Comparison of ENCODE assay signal across 10 cellular contexts in the genomic region with DNA sequence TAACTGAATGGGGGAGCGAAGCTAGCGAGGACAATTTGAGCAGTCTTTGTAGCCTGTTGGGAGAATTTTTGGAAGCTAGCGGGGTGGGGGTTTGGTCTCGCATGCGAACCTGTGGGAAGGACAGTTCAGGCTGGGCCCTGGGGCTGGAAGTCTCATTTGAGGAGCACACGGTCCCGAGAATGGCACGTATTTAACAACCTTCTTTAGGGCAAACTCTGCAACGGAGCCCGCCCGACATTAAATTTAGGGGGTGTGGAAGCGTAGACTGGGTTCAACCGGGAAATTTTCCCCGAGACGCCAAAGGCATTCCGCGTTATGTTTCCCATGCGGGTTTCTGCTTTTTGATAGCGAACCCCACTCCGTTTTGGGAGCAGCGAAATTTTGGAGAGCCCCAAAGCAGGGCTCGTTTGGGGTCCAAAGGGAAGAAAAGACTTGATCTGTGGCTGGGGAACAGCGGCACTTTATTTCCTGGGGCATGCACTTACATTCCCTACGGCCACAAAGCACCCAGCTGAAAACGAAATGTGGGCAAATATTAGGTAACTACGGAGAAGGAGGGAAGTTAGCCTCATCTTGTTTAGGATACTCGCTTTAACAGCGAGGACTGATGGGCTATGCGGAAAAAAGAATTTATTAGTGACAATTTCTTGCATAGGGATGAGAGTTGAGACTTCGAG. TPM values are rescaled to one million over a fixed set of nuclear protein-coding genes. Genes with fewer than 3 reads are reported as not detected.
A peak's percentile ranks its signal among the peaks of the same experiment; 100 is the strongest.
DNase-seq lines count a peak whose midpoint lies in the region; ATAC-seq, FAIRE-seq and TF ChIP-seq lines count a peak whose summit lies in the region.
"Had no signal": no experiment of that assay in that cellular context is flagged by ENCODE, and none has a peak within 500 bp of the region (broad histone marks: within the 10 kb centered on the region; RNA-seq: fewer than 3 reads in every experiment).

No MANE protein-coding gene starts in this region.

- dilution Hi-C loops in keratinocyte (cut with MboI; ENCODE audit: extremely low pct_ligation_motif_present, low sequenced_read_pairs), result no loop called here

- H3K27ac ChIP-seq in breast epithelium, result peak overlapping the region; percentile 92 to 95
- H3K27ac ChIP-seq in keratinocyte (ENCODE audit: control insufficient read depth, insufficient read depth, low read length), result no peak overlapping the region
- peak overlapping the region in 17 of 21 experiments; percentile 42 to 92 (median 84) for H3K27ac ChIP-seq in skin epidermis

- TF ChIP-seq CTCF in breast epithelium (IDR thresholded peaks at IDR 0.05) (no peak), keratinocyte (optimal IDR thresholded peaks at IDR 0.05 in 1 of 3, IDR thresholded peaks at IDR 0.05 in 1 of 3, conservative IDR thresholded peaks at IDR 0.05 in 1 of 3; ENCODE audit: extremely low read depth in 1 of 3, insufficient read depth in 2 of 3, low read length in 3 of 3) (no peak), GM13977 (IDR thresholded peaks at IDR 0.05; ENCODE audit: extremely low read depth, insufficient read depth, missing control alignments) (no peak)

- H3K9me3 ChIP-seq in breast epithelium (no peaks in the 10 kb centered on the region), keratinocyte (ENCODE audit: control insufficient read depth, low read depth, low read length) (no peaks in the 10 kb centered on the region)

- TF ChIP-seq POLR2A in breast epithelium (IDR thresholded peaks at IDR 0.05), result no peak

- H3K4me3 ChIP-seq in breast epithelium, result peak overlapping the region; percentile 55 to 70 (median 55)
- peak overlapping the region; percentile 2 to 78 (median 56) for H3K4me3 ChIP-seq in keratinocyte (ENCODE audit: control insufficient read depth in 2 of 3, extremely low read depth in 1 of 3, insufficient read depth in 2 of 3, low read depth in 1 of 3, low read length in 3 of 3)
- peak overlapping the region; percentile 19 to 48 (median 36) for H3K4me3 ChIP-seq in skin epidermis

- peaks cover 71% of the 10 kb centered on the region for H3K27me3 Mint-ChIP-seq in IgD-negative memory B cell

- H3K36me3 ChIP-seq in breast epithelium (no peaks in the 10 kb centered on the region), keratinocyte (ENCODE audit: control insufficient read depth in 2 of 2, extremely low read depth in 1 of 2, insufficient read depth in 2 of 2, low read length in 2 of 2) (no peaks in the 10 kb centered on the region)

- H3K4me1 Mint-ChIP-seq in IgD-negative memory B cell, result peaks cover 3 to 16% (median 5%) of the 10 kb centered on the region in 3 donors

- H3K9me1 ChIP-seq in keratinocyte (ENCODE audit: control insufficient read depth, extremely low read depth, insufficient read depth, low read length), result no peaks in the 10 kb centered on the region

- H3K27me3 ChIP-seq in breast epithelium (peaks cover 0 to 34% of the 10 kb centered on the region in 2 donors), keratinocyte (ENCODE audit: control insufficient read depth, extremely low read depth, insufficient read depth, low read length) (peaks cover 59% of the 10 kb centered on the region)

- no peaks in the 10 kb centered on the region for H3K36me3 Mint-ChIP-seq in IgD-negative memory B cell

- no peak for FAIRE-seq in keratinocyte (lab: Jason Lieb, UNC)

- H3K4me3 Mint-ChIP-seq in IgD-negative memory B cell, result peak overlapping the region in 3 of 4 donors; percentile 30 to 78 (median 39)
- H3K4me3 Mint-ChIP-seq: central memory CD8-positive, alpha-beta T cell had no signal

- H3K79me2 ChIP-seq in keratinocyte (ENCODE audit: control insufficient read depth, insufficient read depth, low read length), result no peaks in the 10 kb centered on the region

- in situ Hi-C loops in GM13977 (cut with MboI; ENCODE audit: low pct_unique_long_range_greater_than_20kb, low sequenced_read_pairs, unreplicated experiment), result no loop called here

- peak overlapping the region; percentile 89 for H3K4me2 ChIP-seq in keratinocyte (ENCODE audit: control insufficient read depth, extremely low read depth, insufficient read depth, low read depth, low read length)

- H3K9ac ChIP-seq in keratinocyte (ENCODE audit: control insufficient read depth, extremely low read depth, insufficient read depth, low read length), result peak overlapping the region; percentile 48

- ATAC-seq in GM19452 (IDR thresholded peaks at IDR 0.05; ENCODE audit: unreplicated experiment), result no peak

- H3K4me1 ChIP-seq in breast epithelium (no peaks in the 10 kb centered on the region), keratinocyte (ENCODE audit: control insufficient read depth, extremely low read depth, insufficient read depth, low read length) (peaks cover 68% of the 10 kb centered on the region)

- peak overlapping the region; percentile 59 for H2AFZ ChIP-seq in keratinocyte (ENCODE audit: control insufficient read depth, low read length)

- peak overlapping the region in 1 of 3 donors; percentile 46 for H3K27ac Mint-ChIP-seq in IgD-negative memory B cell

- H4K20me1 ChIP-seq in keratinocyte (ENCODE audit: control insufficient read depth, extremely low read depth, insufficient read depth, low read length), result no peaks in the 10 kb centered on the region

- peaks cover 0 to 4% (median 0%) of the 10 kb centered on the region in 3 donors for H3K9me3 Mint-ChIP-seq in IgD-negative memory B cell
- H3K9me3 Mint-ChIP-seq: central memory CD8-positive, alpha-beta T cell had no signal

- intact Hi-C loops in breast epithelium (cut with DNase I; ENCODE audit: low total_unique reads), result loop anchor here (10.0 kb wide), 1 partner anchor 914 kb away; no protein-coding TSS in a partner anchor

- no peak for DNase-seq in breast epithelium (ENCODE audit: low spot score in 2 of 2)
- DNase-seq in keratinocyte (ENCODE audit: low read depth, low spot score), result no peak
- DNase-seq in iPS-NIHi11 (ENCODE audit: low spot score), result no peak
- DNase-seq in activated CD4-positive, alpha-beta T cell treated with anti-CD3 and anti-CD28 coated beads for 1 hour, result no peak
- no peak for DNase-seq in GM13977 (ENCODE audit: low spot score)
- DNase-seq: GF-D8 had no signal

RNA-seq across cellular contexts. Expression of gene NFIB, which starts 35.3 kb away (rescaled TPM):
- polyA plus RNA-seq in IgD-negative memory B cell (not detected), keratinocyte (3.6 to 23.1 TPM (median 8.9 TPM) in 3 replicates)
- total RNA-seq in breast epithelium, result 100 to 1,000 TPM in 2 of 3 donors, 10 to 100 TPM in 1; 95.2 to 237 (median 105) TPM
- polyA plus RNA-seq in keratinocyte (2011; ENCODE audit: low read depth), result 12.3 TPM
- polyA plus RNA-seq in keratinocyte (2011; cell fraction: cytosol; rRNA removed), result 7.3 and 10.7 TPM in 2 replicates
- 25.9 and 27.8 TPM in 2 replicates for polyA plus RNA-seq in keratinocyte (2011; cell fraction: nucleus; rRNA removed)
- polyA plus RNA-seq in keratinocyte (2012; ENCODE audit: low replicate concordance), result 9.5 and 16.1 TPM in 2 replicates
- 18.4 to 56.7 TPM (median 39.1 TPM) in 3 replicates for polyA minus RNA-seq in keratinocyte
- polyA minus RNA-seq in keratinocyte (2011; cell fraction: cytosol; rRNA and poly(A)+ RNA removed), result 9.4 TPM
- polyA minus RNA-seq in keratinocyte (2011; cell fraction: nucleus; rRNA and poly(A)+ RNA removed), result 19.2 and 58.1 TPM in 2 replicates
